In the genomic region with DNA sequence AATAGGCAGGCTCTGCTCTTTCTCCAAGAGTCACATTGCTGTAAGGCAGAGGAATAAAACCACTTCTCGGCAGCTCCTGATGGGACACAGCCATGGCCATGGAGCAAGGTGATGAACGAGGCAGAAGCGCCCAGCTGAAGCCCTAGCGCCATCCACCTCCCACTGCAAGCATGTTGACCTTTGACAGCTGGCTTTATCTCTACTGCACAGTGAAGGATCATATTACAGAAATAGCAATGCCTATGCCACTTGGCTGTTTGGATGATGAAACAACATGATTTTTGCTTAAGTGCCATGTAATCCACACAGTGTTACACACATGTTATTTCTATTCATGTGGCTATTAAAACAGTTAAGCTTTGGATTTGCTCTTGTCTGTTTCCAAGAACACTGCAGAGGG, we compare ENCODE assay signal across 20 cellular contexts.
DNase-seq lines count a peak whose midpoint lies in the region; ATAC-seq and TF ChIP-seq lines count a peak whose summit lies in the region.
"Had no signal": no experiment of that assay in that cellular context is flagged by ENCODE, and none has a peak within 500 bp of the region (broad histone marks: within the 10 kb centered on the region; RNA-seq: fewer than 3 reads in every experiment).

No MANE protein-coding gene starts in this region.

- peak overlapping the region; percentile 31 for H3K4me3 Mint-ChIP-seq in type B pancreatic cell
- no peak overlapping the region for H3K4me3 Mint-ChIP-seq in CD8-positive, alpha-beta T cell
- no peak overlapping the region for H3K4me3 Mint-ChIP-seq in activated naive CD8-positive, alpha-beta T cell treated with anti-CD3 and anti-CD28 coated beads for 36 hours
- H3K4me3 Mint-ChIP-seq: CD8-positive, alpha-beta memory T cell had no signal

- no peak overlapping the region for H3K27ac Mint-ChIP-seq in type B pancreatic cell
- H3K27ac Mint-ChIP-seq in CD8-positive, alpha-beta T cell = no peak overlapping the region
- no peak overlapping the region for H3K27ac Mint-ChIP-seq in activated naive CD8-positive, alpha-beta T cell treated with anti-CD3 and anti-CD28 coated beads for 36 hours
- H3K27ac Mint-ChIP-seq: activated naive CD4-positive, alpha-beta T cell treated with anti-CD3 and anti-CD28 coated beads, Interleukin-2, amount 50 U/mL, for 72 hours; CD8-positive, alpha-beta memory T cell had no signal

- no peaks in the 10 kb centered on the region for H3K27me3 Mint-ChIP-seq in type B pancreatic cell
- no peaks in the 10 kb centered on the region for H3K27me3 Mint-ChIP-seq in CD8-positive, alpha-beta T cell (ENCODE audit: low read depth)
- no peaks in the 10 kb centered on the region for H3K27me3 Mint-ChIP-seq in activated naive CD8-positive, alpha-beta T cell treated with anti-CD3 and anti-CD28 coated beads for 36 hours

- peaks cover 23% of the 10 kb centered on the region for H3K9me3 Mint-ChIP-seq in type B pancreatic cell
- H3K9me3 Mint-ChIP-seq in CD8-positive, alpha-beta T cell = peaks cover 7% of the 10 kb centered on the region
- peaks cover 18% of the 10 kb centered on the region for H3K9me3 Mint-ChIP-seq in activated naive CD8-positive, alpha-beta T cell treated with anti-CD3 and anti-CD28 coated beads for 36 hours

- peaks cover 20% of the 10 kb centered on the region for H3K9me3 ChIP-seq in left ventricle myocardium inferior (replicated peaks)
- H3K9me3 ChIP-seq in CD8-positive, alpha-beta T cell (ENCODE audit: low read length) = no peaks in the 10 kb centered on the region
- H3K9me3 ChIP-seq: uterus had no signal

- POLR2A ChIA-PET in CD8-positive, alpha-beta T cell (lab: Charles Lee) = no interaction called here

- ATAC-seq in Right ventricle myocardium superior (ENCODE audit: poor library complexity) (peak; percentile 15), GM21381 (IDR thresholded peaks at IDR 0.05; ENCODE audit: unreplicated experiment) (no peak)
- ATAC-seq in CD8-positive, alpha-beta T cell = no peak
- ATAC-seq: activated naive CD4-positive, alpha-beta T cell treated with anti-CD3 and anti-CD28 coated beads, Interleukin-2, amount 50 U/mL, for 72 hours had no signal

- intact Hi-C loops in Right ventricle myocardium superior (cut with DNase I) = no loop called here
- intact Hi-C loops in left ventricle myocardium inferior (cut with micrococcal nuclease) = no loop called here
- intact Hi-C loops in CD8-positive, alpha-beta T cell (cut with DNase I, micrococcal nuclease) = no loop called here

- H3K4me1 Mint-ChIP-seq in type B pancreatic cell (ENCODE audit: unreplicated experiment) = peaks cover 50% of the 10 kb centered on the region
- no peaks in the 10 kb centered on the region for H3K4me1 Mint-ChIP-seq in CD8-positive, alpha-beta T cell (ENCODE audit: low read depth)
- H3K4me1 Mint-ChIP-seq in activated naive CD8-positive, alpha-beta T cell treated with anti-CD3 and anti-CD28 coated beads for 36 hours = peaks cover 2% of the 10 kb centered on the region
- H3K4me1 Mint-ChIP-seq: CD8-positive, alpha-beta memory T cell had no signal

- CTCF ChIA-PET in CD8-positive, alpha-beta T cell (lab: Charles Lee) = no interaction called here

- H3K4me3 ChIP-seq in left ventricle myocardium inferior = no peak overlapping the region
- no peak overlapping the region for H3K4me3 ChIP-seq in CD8-positive, alpha-beta T cell (ENCODE audit: low read depth, low read length)
- H3K4me3 ChIP-seq: dorsolateral prefrontal cortex, SJSA1, uterus had no signal

- no peak overlapping the region for H3K27ac ChIP-seq in left ventricle myocardium inferior (replicated peaks)
- H3K27ac ChIP-seq in CD8-positive, alpha-beta T cell (ENCODE audit: low read depth, low read length) = no peak overlapping the region
- H3K27ac ChIP-seq: brain microvascular endothelial cell, dorsolateral prefrontal cortex, epithelial cell of prostate, SJSA1, uterus had no signal

- DNase-seq in Right ventricle myocardium superior = no peak
- no peak for DNase-seq in left ventricle myocardium inferior
- peak; percentile 29 for DNase-seq in NCI-H524 treated with DMSO at 0.1 percent for 48 hours (lab: John Stamatoyannopoulos, UW)
- DNase-seq in fibroblast of peridontal ligament (ENCODE audit: extremely low read depth) = peak; percentile 17
- DNase-seq in type B pancreatic cell (ENCODE audit: extremely low spot score, unreplicated experiment) = no peak
- DNase-seq in CD8-positive, alpha-beta T cell = no peak
- DNase-seq in activated naive CD8-positive, alpha-beta T cell treated with anti-CD3 and anti-CD28 coated beads for 36 hours = no peak
- DNase-seq: activated CD4-positive, CD25-positive, alpha-beta regulatory T cell; brain microvascular endothelial cell; CD8-positive, alpha-beta memory T cell; dorsolateral prefrontal cortex; NCI-H446; nucleus accumbens; stimulated activated CD4-positive, alpha-beta T cell treated with anti-CD3 and anti-CD28 coated beads, Interleukin-2, amount 100 ng/mL, for 24 hours; T-helper 2 cell; uterus had no signal

- TF ChIP-seq CTCF in left ventricle myocardium inferior (IDR thresholded peaks at IDR 0.05; ENCODE audit: borderline replicate concordance) = no peak
- TF ChIP-seq CTCF in type B pancreatic cell (conservative IDR thresholded peaks at IDR 0.05) = no peak
- no peak for TF ChIP-seq CTCF in CD8-positive, alpha-beta T cell (IDR thresholded peaks at IDR 0.05)

- H3K27me3 ChIP-seq in left ventricle myocardium inferior (ENCODE audit: low read depth) = no peaks in the 10 kb centered on the region
- no peaks in the 10 kb centered on the region for H3K27me3 ChIP-seq in CD8-positive, alpha-beta T cell (ENCODE audit: insufficient read depth, low read length)
- H3K27me3 ChIP-seq: brain microvascular endothelial cell, dorsolateral prefrontal cortex, SJSA1, uterus had no signal

- no peaks in the 10 kb centered on the region for H3K36me3 ChIP-seq in left ventricle myocardium inferior
- H3K36me3 ChIP-seq in CD8-positive, alpha-beta T cell (ENCODE audit: insufficient read depth, low read length) = no peaks in the 10 kb centered on the region
- H3K36me3 ChIP-seq: brain microvascular endothelial cell, SJSA1, uterus had no signal

- peaks cover 9% of the 10 kb centered on the region for H3K4me1 ChIP-seq in left ventricle myocardium inferior
- H3K4me1 ChIP-seq in CD8-positive, alpha-beta T cell (ENCODE audit: insufficient read depth, low read length) = no peaks in the 10 kb centered on the region
- H3K4me1 ChIP-seq: SJSA1, uterus had no signal

- H3K36me3 Mint-ChIP-seq in type B pancreatic cell = peaks cover 11% of the 10 kb centered on the region
- no peaks in the 10 kb centered on the region for H3K36me3 Mint-ChIP-seq in CD8-positive, alpha-beta T cell
- no peaks in the 10 kb centered on the region for H3K36me3 Mint-ChIP-seq in activated naive CD8-positive, alpha-beta T cell treated with anti-CD3 and anti-CD28 coated beads for 36 hours
- H3K36me3 Mint-ChIP-seq: CD8-positive, alpha-beta memory T cell had no signal

Comparison
In these comparisons a context has a peak if more than half of its experiments do, and no peak if none do; other contexts are left out.
1. DNase-seq: peak in NCI-H524 treated with DMSO at 0.1 percent for 48 hours (single experiment) and fibroblast of peridontal ligament (single experiment); none in Right ventricle myocardium superior (single experiment), left ventricle myocardium inferior (single experiment), type B pancreatic cell (single experiment), CD8-positive, alpha-beta T cell (0 of 7) and activated naive CD8-positive, alpha-beta T cell treated with anti-CD3 and anti-CD28 coated beads for 36 hours (single experiment).